In the genomic region with DNA sequence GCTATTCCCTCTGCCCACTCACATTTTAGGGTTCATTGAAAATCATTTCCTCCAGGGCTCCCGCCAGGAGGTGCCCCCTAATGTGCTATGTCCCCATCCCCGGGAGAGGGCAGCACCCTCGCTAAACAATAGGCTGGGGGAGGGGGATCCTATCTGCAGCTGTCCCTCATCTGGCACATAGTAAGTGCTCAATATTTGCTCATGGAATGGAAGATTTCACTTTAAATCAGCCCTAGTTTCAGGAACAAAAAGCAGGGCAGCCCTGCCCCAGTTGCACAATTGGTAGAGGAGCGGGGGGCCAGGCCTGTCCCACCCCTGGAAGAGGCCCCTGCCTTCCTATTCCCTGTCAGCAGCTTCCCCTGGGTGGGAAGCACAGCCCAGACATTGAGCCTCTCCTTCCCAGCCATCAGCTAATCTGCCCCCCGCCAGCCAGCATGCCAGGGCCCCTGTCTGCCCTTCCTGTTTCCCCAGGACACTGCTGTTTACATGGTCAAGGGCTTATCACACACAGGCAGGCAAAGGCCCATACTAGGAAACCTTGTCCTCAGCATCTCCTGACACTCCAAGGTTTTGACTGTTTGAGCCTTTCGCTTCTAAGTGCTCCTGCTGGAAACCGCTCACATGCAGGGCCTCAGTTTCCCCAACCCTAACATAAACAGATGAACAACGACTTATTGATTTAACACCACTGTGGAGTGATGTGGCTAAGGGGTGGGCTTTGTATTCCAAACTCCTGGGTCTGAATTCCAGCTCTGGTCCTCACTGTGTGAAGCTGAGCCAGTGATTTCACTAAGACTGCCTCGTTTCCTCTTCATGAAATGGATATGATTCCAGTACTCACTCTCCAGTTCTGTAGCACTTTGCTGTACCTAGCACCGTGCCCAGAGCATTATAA, we compare ENCODE assay signal across 9 cellular contexts.
A peak's percentile ranks its signal among the peaks of the same experiment; 100 is the strongest.
DNase-seq lines count a peak whose midpoint lies in the region.
"Had no signal": no experiment of that assay in that cellular context is flagged by ENCODE, and none has a peak within 500 bp of the region (broad histone marks: within the 10 kb centered on the region; RNA-seq: fewer than 3 reads in every experiment).

No MANE protein-coding gene starts in this region.

- peak overlapping the region; percentile 11 for H3K27ac ChIP-seq in urinary bladder (ENCODE audit: low read depth)

- H3K4me1 ChIP-seq in urinary bladder (ENCODE audit: insufficient read depth): no peaks in the 10 kb centered on the region

- peak; percentile 6 for DNase-seq in stimulated activated CD4-positive, alpha-beta T cell treated with anti-CD3 and anti-CD28 coated beads, Interleukin-1b, Interleukin-23, amount 100 ng/mL, for 48 hours
- DNase-seq in stimulated activated CD4-positive, alpha-beta T cell treated with anti-CD3 and anti-CD28 coated beads, Interleukin-4, amount 100 ng/mL, for 1 hour: no peak
- DNase-seq in SW480 (ENCODE audit: low spot score): peak; percentile 18
- DNase-seq in glomerular endothelial cell (ENCODE audit: extremely low read depth, low read depth, low spot score): peak; percentile 20
- no peak for DNase-seq in NCI-H2171 (lab: John Stamatoyannopoulos, UW)
- DNase-seq in T1000 (lab: John Stamatoyannopoulos, UW): no peak
- no peak for DNase-seq in kidney glomerular epithelial cell (lab: John Stamatoyannopoulos, UW)
- DNase-seq: NCI-H1417 had no signal

- H3K4me3 ChIP-seq in urinary bladder (ENCODE audit: low read depth, low read length): no peak overlapping the region

- 67% methylated on average over 10 of the region's 10 CpGs for WGBS in urinary bladder

- H3K36me3 ChIP-seq in urinary bladder (ENCODE audit: insufficient read depth): no peaks in the 10 kb centered on the region

Comparison
In these comparisons a context has a peak if more than half of its experiments do, and no peak if none do; other contexts are left out.
1. DNase-seq: peak in stimulated activated CD4-positive, alpha-beta T cell treated with anti-CD3 and anti-CD28 coated beads, Interleukin-1b, Interleukin-23, amount 100 ng/mL, for 48 hours (single experiment), SW480 (single experiment) and glomerular endothelial cell (single experiment); none in stimulated activated CD4-positive, alpha-beta T cell treated with anti-CD3 and anti-CD28 coated beads, Interleukin-4, amount 100 ng/mL, for 1 hour (single experiment), NCI-H2171 (single experiment), T1000 (single experiment) and kidney glomerular epithelial cell (single experiment).